Comparison of ENCODE assay signal across 18 cellular contexts in the genomic region with DNA sequence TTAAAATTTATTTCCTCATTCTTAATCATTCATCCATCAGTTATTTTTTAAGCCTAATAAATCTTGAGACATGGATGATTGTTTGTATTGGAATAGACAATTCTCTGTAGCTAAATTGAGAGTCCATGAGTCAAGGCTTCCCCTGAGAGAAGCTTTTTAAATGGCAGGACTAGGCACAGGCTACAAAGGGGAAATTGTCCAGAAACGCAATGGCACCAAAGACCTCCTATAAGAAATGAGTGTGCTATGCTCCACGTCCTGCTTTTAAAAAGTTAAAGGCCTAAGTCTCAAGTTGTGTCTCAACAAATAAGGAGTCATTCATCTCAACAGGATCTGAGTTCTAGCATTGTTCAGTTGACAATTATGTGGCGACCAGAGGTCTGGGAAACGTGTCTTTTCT. TPM values are rescaled to one million over a fixed set of nuclear protein-coding genes. Genes with fewer than 3 reads are reported as not detected.
DNase-seq lines count a peak whose midpoint lies in the region; TF ChIP-seq lines count a peak whose summit lies in the region.
"Had no signal": no experiment of that assay in that cellular context is flagged by ENCODE, and none has a peak within 500 bp of the region (broad histone marks: within the 10 kb centered on the region; RNA-seq: fewer than 3 reads in every experiment).

No MANE protein-coding gene starts in this region.

- POLR2A ChIA-PET in activated CD4-positive, alpha-beta memory T cell treated with anti-CD3 and anti-CD28 coated beads, Interleukin-2, amount 10 ng/mL, durations not matched to agents 7 days and 5 days (lab: Charles Lee), result no interaction called here

- no peak overlapping the region for H3K14ac ChIP-seq in neuronal stem cell (ENCODE audit: low read length)

- H3K23ac ChIP-seq in neuronal stem cell (ENCODE audit: low read depth, low read length, poor library complexity), result no peak overlapping the region

- no peaks in the 10 kb centered on the region for H3K9me3 ChIP-seq in neuronal stem cell (replicated peaks in 1 of 2; ENCODE audit: control insufficient read depth in 2 of 2, insufficient read depth in 1 of 2, low read depth in 1 of 2, low read length in 2 of 2)

- no peak overlapping the region for H2AK5ac ChIP-seq in neuronal stem cell (ENCODE audit: low read depth, low read length)

- no peak overlapping the region for H2BK5ac ChIP-seq in neuronal stem cell (ENCODE audit: low read length)

- no peak overlapping the region for H2BK15ac ChIP-seq in neuronal stem cell (ENCODE audit: low read length)

- no peak overlapping the region for H4K91ac ChIP-seq in neuronal stem cell (ENCODE audit: low read depth, low read length, poor library complexity)

- H3K27ac Mint-ChIP-seq in chondrocyte (ENCODE audit: unreplicated experiment), result peak overlapping the region; percentile 64
- no peak overlapping the region for H3K27ac Mint-ChIP-seq in activated CD4-positive, alpha-beta memory T cell treated with anti-CD3 and anti-CD28 coated beads, Interleukin-2, amount 10 ng/mL, durations not matched to agents 7 days and 5 days
- H3K27ac Mint-ChIP-seq: CD4-positive, alpha-beta memory T cell had no signal

- H3K79me1 ChIP-seq in neuronal stem cell (ENCODE audit: low read depth, low read length), result no peaks in the 10 kb centered on the region

- TF ChIP-seq CTCF in chondrocyte (IDR thresholded peaks at IDR 0.05), result no peak

- H3K4me1 Mint-ChIP-seq in chondrocyte (ENCODE audit: low read depth), result peaks cover 23% of the 10 kb centered on the region
- no peaks in the 10 kb centered on the region for H3K4me1 Mint-ChIP-seq in activated CD4-positive, alpha-beta memory T cell treated with anti-CD3 and anti-CD28 coated beads, Interleukin-2, amount 10 ng/mL, durations not matched to agents 7 days and 5 days

- H3K4ac ChIP-seq in neuronal stem cell (ENCODE audit: low read length), result no peak overlapping the region

- H4K8ac ChIP-seq in neuronal stem cell (ENCODE audit: low read depth, low read length), result no peak overlapping the region

- H3K9me3 Mint-ChIP-seq in chondrocyte (ENCODE audit: low read depth), result no peaks in the 10 kb centered on the region
- H3K9me3 Mint-ChIP-seq in activated CD4-positive, alpha-beta memory T cell treated with anti-CD3 and anti-CD28 coated beads, Interleukin-2, amount 10 ng/mL, durations not matched to agents 7 days and 5 days, result no peaks in the 10 kb centered on the region

- CTCF ChIA-PET in activated CD4-positive, alpha-beta memory T cell treated with anti-CD3 and anti-CD28 coated beads, Interleukin-2, amount 10 ng/mL, durations not matched to agents 7 days and 5 days (lab: Charles Lee), result no interaction called here

- peak; percentile 50 for DNase-seq in EH (ENCODE audit: low read depth)
- peak; percentile 40 for DNase-seq in NCI-H2227 (lab: John Stamatoyannopoulos, UW; ENCODE audit: unreplicated experiment)
- no peak for DNase-seq in chondrocyte (ENCODE audit: low spot score)
- DNase-seq in neuronal stem cell (ENCODE audit: low spot score), result no peak
- no peak for DNase-seq in Kasumi-1 (lab: John Stamatoyannopoulos, UW)
- no peak for DNase-seq in activated CD4-positive, alpha-beta memory T cell treated with anti-CD3 and anti-CD28 coated beads, Interleukin-2, amount 10 ng/mL, durations not matched to agents 7 days and 5 days
- DNase-seq in anterior cingulate cortex (lab: John Stamatoyannopoulos, UW), result no peak
- DNase-seq in SIG-M5 treated with dmso at 0.1 percent for 504 hours (lab: John Stamatoyannopoulos, UW; ENCODE audit: unreplicated experiment), result no peak
- DNase-seq: Calu3; CD4-positive, alpha-beta memory T cell; NCI-H1048; NCI-H146; NCI-H2029 treated with DMSO at 0.1 percent for 48 hours; NCI-H2171; NCI-H748 treated with DMSO at 0.1 percent for 48 hours; NK-92 treated with Interleukin-12 subunit alpha and Interleukin-12 subunit beta, amount 100 ng/mL, for 24 hours; Right ventricle myocardium superior had no signal

- H3K18ac ChIP-seq in neuronal stem cell (ENCODE audit: low read length), result no peak overlapping the region

- no CpG with 5 or more reads among the region's 4 CpGs for WGBS in neuronal stem cell (ENCODE audit: extremely low coverage in 2 of 2, insufficient read length in 2 of 2, insufficient replicate concordance in 1 of 2), 2 donors

- H2BK12ac ChIP-seq in neuronal stem cell (ENCODE audit: low read length), result no peak overlapping the region

- H2AFZ ChIP-seq in neuronal stem cell (ENCODE audit: low read length), result peak overlapping the region; percentile 2

- no peaks in the 10 kb centered on the region for H3K27me3 Mint-ChIP-seq in chondrocyte (ENCODE audit: low read depth)
- H3K27me3 Mint-ChIP-seq in activated CD4-positive, alpha-beta memory T cell treated with anti-CD3 and anti-CD28 coated beads, Interleukin-2, amount 10 ng/mL, durations not matched to agents 7 days and 5 days, result no peaks in the 10 kb centered on the region

- peak overlapping the region; percentile 30 for H3K27ac ChIP-seq in neuronal stem cell (replicated peaks; ENCODE audit: low read length)

- no peaks in the 10 kb centered on the region for H3K36me3 Mint-ChIP-seq in chondrocyte (ENCODE audit: low read depth)
- H3K36me3 Mint-ChIP-seq in activated CD4-positive, alpha-beta memory T cell treated with anti-CD3 and anti-CD28 coated beads, Interleukin-2, amount 10 ng/mL, durations not matched to agents 7 days and 5 days (ENCODE audit: low read depth), result no peaks in the 10 kb centered on the region
- H3K36me3 Mint-ChIP-seq: CD4-positive, alpha-beta memory T cell had no signal

- H3K27me3 ChIP-seq in neuronal stem cell (ENCODE audit: control insufficient read depth in 3 of 3, insufficient read depth in 3 of 3, low read depth in 1 of 3, low read length in 3 of 3), result no peaks in the 10 kb centered on the region

- no peak overlapping the region for H2BK120ac ChIP-seq in neuronal stem cell (ENCODE audit: low read depth, low read length)

- H3K4me2 ChIP-seq in neuronal stem cell (ENCODE audit: insufficient read depth, low read length, poor library complexity, severe bottlenecking), result no peak overlapping the region

- no peaks in the 10 kb centered on the region for H3K36me3 ChIP-seq in neuronal stem cell (replicated peaks in 1 of 2; ENCODE audit: control insufficient read depth in 2 of 2, insufficient read depth in 2 of 2, low read length in 2 of 2)

- no peak overlapping the region for H3K4me3 ChIP-seq in neuronal stem cell (ENCODE audit: low read length in 2 of 2)

- peaks cover 0 to 4% of the 10 kb centered on the region in 2 donors for H3K4me1 ChIP-seq in neuronal stem cell (ENCODE audit: control insufficient read depth in 2 of 2, insufficient read depth in 1 of 2, low read depth in 1 of 2, low read length in 2 of 2)

- H3K9ac ChIP-seq in neuronal stem cell (ENCODE audit: low read depth, low read length, poor library complexity), result no peak overlapping the region

- H3K4me3 Mint-ChIP-seq in chondrocyte (ENCODE audit: unreplicated experiment), result no peak overlapping the region
- H3K4me3 Mint-ChIP-seq in activated CD4-positive, alpha-beta memory T cell treated with anti-CD3 and anti-CD28 coated beads, Interleukin-2, amount 10 ng/mL, durations not matched to agents 7 days and 5 days, result no peak overlapping the region
- H3K4me3 Mint-ChIP-seq: CD4-positive, alpha-beta memory T cell had no signal

RNA-seq across cellular contexts. Expression of a gene that starts 8.9 kb away (rescaled TPM):
- total RNA-seq in chondrocyte, result 1,927 to 2,200 TPM (median 1,930 TPM) in 3 replicates
- 29.1 TPM for polyA plus RNA-seq in neuronal stem cell (2013, experiment 1 of 2)
- polyA plus RNA-seq in neuronal stem cell (2013, experiment 2 of 2), result 29.4 TPM
- total RNA-seq in activated CD4-positive, alpha-beta memory T cell treated with anti-CD3 and anti-CD28 coated beads, Interleukin-2, amount 10 ng/mL, durations not matched to agents 7 days and 5 days, result 1 to 10 TPM; 1.6 to 1.7 TPM
- total RNA-seq: HT-29 had no signal

Comparison
In these comparisons a context has a peak if more than half of its experiments do, and no peak if none do; other contexts are left out.
1. DNase-seq: peak in EH (single experiment) and NCI-H2227 (single experiment); none in chondrocyte (single experiment), neuronal stem cell (single experiment), Kasumi-1 (0 of 2), activated CD4-positive, alpha-beta memory T cell treated with anti-CD3 and anti-CD28 coated beads, Interleukin-2, amount 10 ng/mL, durations not matched to agents 7 days and 5 days (single experiment), anterior cingulate cortex (0 of 58) and SIG-M5 treated with dmso at 0.1 percent for 504 hours (single experiment).
2. RNA of a gene that starts 8.9 kb away (total RNA-seq): 1,927 to 2,200 TPM in chondrocyte; 1.6 to 1.7 TPM in activated CD4-positive, alpha-beta memory T cell treated with anti-CD3 and anti-CD28 coated beads, Interleukin-2, amount 10 ng/mL, durations not matched to agents 7 days and 5 days; every median in the first group is over 100 times any median in the second.